ENCODE assay signal across 20 cellular contexts in genomic region chr21:27391990-27392389, GRCh38.
A peak's percentile ranks its signal among the peaks of the same experiment; 100 is the strongest.
DNase-seq lines count a peak whose midpoint lies in the region; ATAC-seq, FAIRE-seq and TF ChIP-seq lines count a peak whose summit lies in the region.
"Had no signal": no experiment of that assay in that cellular context is flagged by ENCODE, and none has a peak within 500 bp of the region (broad histone marks: within the 10 kb centered on the region; RNA-seq: fewer than 3 reads in every experiment).

No MANE protein-coding gene starts in this region.

- H2BK15ac ChIP-seq in IMR-90 (ENCODE audit: low read depth, low read length), result no peak overlapping the region; the same call in 2 of the 3 replicates

- no peaks in the 10 kb centered on the region for H4K20me1 ChIP-seq in IMR-90 (ENCODE audit: insufficient read depth, low read length)

- BruUV-seq in IMR-90 (replicated peaks; lab: Mats Ljungman, UMichigan), result no TSS peak

- H3K4me1 ChIP-seq in A549 (no peaks in the 10 kb centered on the region), IMR-90 (ENCODE audit: control insufficient read depth, insufficient read depth, low read length) (no peaks in the 10 kb centered on the region), thyroid gland (no peaks in the 10 kb centered on the region)

- H2BK20ac ChIP-seq in IMR-90 (ENCODE audit: low read depth, low read length), result no peak overlapping the region

- H3K4ac ChIP-seq in IMR-90 (ENCODE audit: low read depth, low read length), result no peak overlapping the region

- H3K18ac ChIP-seq in IMR-90 (ENCODE audit: low read depth, low read length), result peak overlapping the region; percentile 88

- no peak overlapping the region for H3K4me3 Mint-ChIP-seq in osteocyte (ENCODE audit: unreplicated experiment)
- H3K4me3 Mint-ChIP-seq: B cell; CD4-positive, alpha-beta T cell; HFFc6; IgD-negative memory B cell had no signal

- dilution Hi-C loops in IMR-90 (cut with HindIII; ENCODE audit: low sequenced_read_pairs, unreplicated experiment), result no loop called here

- H3K9me3 ChIP-seq in A549 (no peaks in the 10 kb centered on the region), IMR-90 (ENCODE audit: control insufficient read depth, insufficient read depth, low read length) (no peaks in the 10 kb centered on the region), thyroid gland (no peaks in the 10 kb centered on the region)

- H2AFZ ChIP-seq in IMR-90 (replicated peaks; ENCODE audit: low read length, poor library complexity), result no peak overlapping the region

- no peak for DNase-seq in A549 (ENCODE audit: low read depth in 1 of 2, low spot score in 1 of 2)
- no peak for DNase-seq in IMR-90
- no peak for DNase-seq in bronchial epithelial cell (ENCODE audit: low read depth)
- DNase-seq in osteocyte (ENCODE audit: extremely low spot score, unreplicated experiment), result no peak
- no peak for DNase-seq in UCSD-AML1 (lab: John Stamatoyannopoulos, UW; ENCODE audit: unreplicated experiment)
- no peak for DNase-seq in thyroid gland
- DNase-seq: C1 segment of cervical spinal cord; Calu3; CD4-positive, alpha-beta T cell; DMS 273 treated with DMSO at 0.1 percent for 48 hours; DMS79; EL; HCEC 1CT; HFFc6 had no signal

- H2BK120ac ChIP-seq in IMR-90 (ENCODE audit: low read depth, low read length), result no peak overlapping the region

- H2AK5ac ChIP-seq in IMR-90 (ENCODE audit: low read depth, low read length), result no peak overlapping the region; the same call in 1 of the 2 replicates

- no peak overlapping the region for H3K14ac ChIP-seq in IMR-90 (replicated peaks; ENCODE audit: low read depth, low read length)

- ATAC-seq in A549, result no peak
- ATAC-seq in IMR-90 (ENCODE audit: low read depth), result no peak
- no peak for ATAC-seq in HG02798 (IDR thresholded peaks at IDR 0.05; ENCODE audit: poor library complexity, unreplicated experiment)

- H3K27me3 ChIP-seq in IMR-90 (ENCODE audit: control insufficient read depth, insufficient read depth, low read length) (no peaks in the 10 kb centered on the region), bronchial epithelial cell (ENCODE audit: control insufficient read depth, insufficient read depth, low read length) (no peaks in the 10 kb centered on the region), thyroid gland (no peaks in the 10 kb centered on the region)

- no peaks in the 10 kb centered on the region for H3K79me1 ChIP-seq in IMR-90 (ENCODE audit: low read depth in 1 of 2, low read length in 2 of 2)

- TF ChIP-seq RAD21 in A549 (conservative IDR thresholded peaks at IDR 0.05 in 1 of 2, IDR thresholded peaks at IDR 0.05 in 1 of 2), result no peak
- TF ChIP-seq RAD21 in IMR-90 (IDR thresholded peaks at IDR 0.05; ENCODE audit: low read length), result no peak

- no peaks in the 10 kb centered on the region for H3K9me1 ChIP-seq in IMR-90 (ENCODE audit: insufficient read depth, low read length)

- no peaks in the 10 kb centered on the region for H3K36me3 Mint-ChIP-seq in osteocyte (ENCODE audit: unreplicated experiment)
- H3K36me3 Mint-ChIP-seq: IgD-negative memory B cell had no signal

- H3K23ac ChIP-seq in IMR-90 (ENCODE audit: low read depth, low read length), result no peak overlapping the region

- no peak overlapping the region for H3K27ac ChIP-seq in A549
- H3K27ac ChIP-seq in IMR-90 (ENCODE audit: insufficient read depth, low read length), result no peak overlapping the region
- H3K27ac ChIP-seq in thyroid gland, result no peak overlapping the region
- H3K27ac ChIP-seq: HL-60 had no signal

- no peak overlapping the region for H2AK9ac ChIP-seq in IMR-90 (replicated peaks; ENCODE audit: low read depth, low read length, poor library complexity)

- H3K9ac ChIP-seq in IMR-90 (ENCODE audit: low read depth, low read length), result no peak overlapping the region

- POLR2A ChIA-PET in A549 (lab: Yijun Ruan, JAX) (no interaction called here), IMR-90 (lab: Charles Lee; ENCODE audit: unreplicated experiment) (no interaction called here)

- 0% methylated on average over 2 of the region's 2 CpGs for WGBS in A549 (ENCODE audit: missing lambda C conversion rate)
- no CpG with 5 or more reads among the region's 2 CpGs for WGBS in IMR-90 (ENCODE audit: extremely low coverage in 2 of 2, insufficient read length in 1 of 2), 2 experiments
- 71 to 76% methylated on average over 2 of the region's 2 CpGs for WGBS in thyroid gland, 2 donors

- H3K27me3 Mint-ChIP-seq in osteocyte (ENCODE audit: unreplicated experiment), result no peaks in the 10 kb centered on the region
- H3K27me3 Mint-ChIP-seq: B cell; CD4-positive, alpha-beta T cell; IgD-negative memory B cell had no signal

- H4K8ac ChIP-seq in IMR-90 (ENCODE audit: low read depth in 2 of 2, low read length in 2 of 2), result no peak overlapping the region

- H3K56ac ChIP-seq in IMR-90 (ENCODE audit: extremely low read depth, insufficient read depth, low read length), result no peak overlapping the region

- FAIRE-seq in A549 (lab: Jason Lieb, UNC) (no peak), bronchial epithelial cell (lab: Jason Lieb, UNC) (peak; percentile 47)
- FAIRE-seq: G401.6, GM12891 had no signal

- H3K4me2 ChIP-seq in A549 (no peak overlapping the region), IMR-90 (ENCODE audit: low read depth, low read length) (no peak overlapping the region)

- CTCF ChIA-PET in A549 (lab: Yijun Ruan, JAX) (no interaction called here), IMR-90 (lab: Yijun Ruan, JAX) (no interaction called here)

- no peak overlapping the region for H2BK5ac ChIP-seq in IMR-90 (ENCODE audit: low read depth, low read length, poor library complexity, severe bottlenecking)

- 0 out of 2 replicates have a peak overlapping the region, but pooled peaks have one; percentile 8 for H4K91ac ChIP-seq in IMR-90 (ENCODE audit: insufficient read depth, low read depth, low read length)

- H3K4me3 ChIP-seq in A549 (no peak overlapping the region), IMR-90 (ENCODE audit: insufficient read depth, low read depth, low read length) (no peak overlapping the region), bronchial epithelial cell (ENCODE audit: low read depth, low read length) (no peak overlapping the region), thyroid gland (replicated peaks in 1 of 3) (no peak overlapping the region)

- H3K4me1 Mint-ChIP-seq in osteocyte (ENCODE audit: unreplicated experiment), result peaks cover 55% of the 10 kb centered on the region
- H3K4me1 Mint-ChIP-seq: B cell, IgD-negative memory B cell had no signal

- intact Hi-C loops in IMR-90 (cut with micrococcal nuclease), result no loop called here
- intact Hi-C loops in thyroid gland (cut with DNase I), result no loop called here

- TF ChIP-seq POLR2A in A549 (IDR thresholded peaks at IDR 0.05; ENCODE audit: low read length), result no peak
- TF ChIP-seq POLR2A in IMR-90 (IDR thresholded peaks at IDR 0.05; ENCODE audit: low read depth, low read length), result no peak
- no peak for TF ChIP-seq POLR2A in thyroid gland (IDR thresholded peaks at IDR 0.05)

- no peak for TF ChIP-seq EP300 in A549 (IDR thresholded peaks at IDR 0.05)

- H4K5ac ChIP-seq in IMR-90 (ENCODE audit: low read depth, low read length), result peak overlapping the region; percentile 63; the same call in 1 of the 2 replicates

- in situ Hi-C loops in IMR-90 (cut with MboI; ENCODE audit: low sequenced_read_pairs), result no loop called here

- peak overlapping the region; percentile 81 for H3K27ac Mint-ChIP-seq in osteocyte (ENCODE audit: unreplicated experiment)
- H3K27ac Mint-ChIP-seq: B cell; CD4-positive, alpha-beta T cell; HFFc6; IgD-negative memory B cell had no signal

- no peak for TF ChIP-seq CTCF in A549 (IDR thresholded peaks at IDR 0.05)
- TF ChIP-seq CTCF in IMR-90 (conservative IDR thresholded peaks at IDR 0.05; ENCODE audit: low read depth, low read length), result no peak
- no peak for TF ChIP-seq CTCF in bronchial epithelial cell (IDR thresholded peaks at IDR 0.05; ENCODE audit: insufficient read depth, low read length, severe bottlenecking)
- no peak for TF ChIP-seq CTCF in osteocyte (IDR thresholded peaks at IDR 0.05)
- no peak for TF ChIP-seq CTCF in thyroid gland (IDR thresholded peaks at IDR 0.05)

- H3K9me3 Mint-ChIP-seq in osteocyte (ENCODE audit: unreplicated experiment), result peaks cover 21% of the 10 kb centered on the region
- H3K9me3 Mint-ChIP-seq: CD4-positive, alpha-beta T cell; HFFc6 had no signal

- no peaks in the 10 kb centered on the region for H3K36me3 ChIP-seq in IMR-90 (ENCODE audit: control insufficient read depth, insufficient read depth, low read length)
- no peaks in the 10 kb centered on the region for H3K36me3 ChIP-seq in bronchial epithelial cell (ENCODE audit: control insufficient read depth, insufficient read depth, low read length)
- H3K36me3 ChIP-seq in thyroid gland, result no peaks in the 10 kb centered on the region

TF ChIP-seq in A549, 52 proteins besides CTCF, POLR2A, EP300 and RAD21:
- no peak for TF ChIP-seq ZFP36 (IDR thresholded peaks at IDR 0.05; ENCODE audit: borderline replicate concordance, partially characterized antibody)
- TF ChIP-seq MAFK (IDR thresholded peaks at IDR 0.05; ENCODE audit: partially characterized antibody), result peak; percentile 10
- TF ChIP-seq EHF (CRISPR knock-in tag; IDR thresholded peaks at IDR 0.05), result no peak
- TF ChIP-seq RNF2 (IDR thresholded peaks at IDR 0.05; ENCODE audit: borderline replicate concordance, low read depth), result no peak
- TF ChIP-seq SMC3 (IDR thresholded peaks at IDR 0.05), result no peak
- TF ChIP-seq JUN (IDR thresholded peaks at IDR 0.05), result no peak
- TF ChIP-seq MAZ (IDR thresholded peaks at IDR 0.05; ENCODE audit: borderline replicate concordance, low read depth, low read length), result no peak
TF ChIP-seq in A549: peak in this region for 1.

TF ChIP-seq in IMR-90, 13 proteins besides CTCF, POLR2A, EP300 and RAD21:
- TF ChIP-seq MAFK (IDR thresholded peaks at IDR 0.05; ENCODE audit: low read depth, low read length), result peak; percentile 30
- TF ChIP-seq USF2 (IDR thresholded peaks at IDR 0.05; ENCODE audit: low read depth, low read length), result no peak
